11 cellular contexts compared by ENCODE assay signal in genomic region chr3:170056710-170057454, GRCh38. TPM values are rescaled to one million over a fixed set of nuclear protein-coding genes. Genes with fewer than 3 reads are reported as not detected.
DNase-seq lines count a peak whose midpoint lies in the region; ATAC-seq lines count a peak whose summit lies in the region.
"Had no signal": no experiment of that assay in that cellular context is flagged by ENCODE, and none has a peak within 500 bp of the region (broad histone marks: within the 10 kb centered on the region; RNA-seq: fewer than 3 reads in every experiment).

No MANE protein-coding gene starts in this region.

- H3K27me3 Mint-ChIP-seq in activated CD4-positive, alpha-beta T cell treated with anti-CD3 and anti-CD28 coated beads, Interleukin-2, amount 10 ng/mL, durations not matched to agents 24 days and 14 days: no peaks in the 10 kb centered on the region
- no peaks in the 10 kb centered on the region for H3K27me3 Mint-ChIP-seq in effector memory CD8-positive, alpha-beta T cell

- H3K9me3 Mint-ChIP-seq in activated CD4-positive, alpha-beta T cell treated with anti-CD3 and anti-CD28 coated beads, Interleukin-2, amount 10 ng/mL, durations not matched to agents 24 days and 14 days: no peaks in the 10 kb centered on the region
- no peaks in the 10 kb centered on the region for H3K9me3 Mint-ChIP-seq in effector memory CD8-positive, alpha-beta T cell

- peaks cover 29% of the 10 kb centered on the region for H3K4me1 Mint-ChIP-seq in activated CD4-positive, alpha-beta T cell treated with anti-CD3 and anti-CD28 coated beads, Interleukin-2, amount 10 ng/mL, durations not matched to agents 24 days and 14 days
- H3K4me1 Mint-ChIP-seq in effector memory CD8-positive, alpha-beta T cell (ENCODE audit: low read depth in 2 of 2): peaks cover 10% of the 10 kb centered on the region in 2 donors

- H3K36me3 Mint-ChIP-seq in activated CD4-positive, alpha-beta T cell treated with anti-CD3 and anti-CD28 coated beads, Interleukin-2, amount 10 ng/mL, durations not matched to agents 24 days and 14 days (ENCODE audit: low read depth): no peaks in the 10 kb centered on the region
- H3K36me3 Mint-ChIP-seq in effector memory CD8-positive, alpha-beta T cell (ENCODE audit: insufficient read depth): no peaks in the 10 kb centered on the region

- no peak overlapping the region for H3K4me3 Mint-ChIP-seq in activated CD4-positive, alpha-beta T cell treated with anti-CD3 and anti-CD28 coated beads, Interleukin-2, amount 10 ng/mL, durations not matched to agents 24 days and 14 days
- peak overlapping the region in 1 of 2 donors; percentile 11 for H3K4me3 Mint-ChIP-seq in effector memory CD8-positive, alpha-beta T cell

- intact Hi-C loops in activated CD4-positive, alpha-beta T cell treated with anti-CD3 and anti-CD28 coated beads, Interleukin-2, amount 10 ng/mL, durations not matched to agents 24 days and 14 days (cut with micrococcal nuclease): loop anchor here (5.0 kb wide), 3 partner anchors 125 to 285 kb away; partner anchors contain the start of genes MYNN and PHC3

- peak overlapping the region; percentile 31 for H3K27ac Mint-ChIP-seq in activated CD4-positive, alpha-beta T cell treated with anti-CD3 and anti-CD28 coated beads, Interleukin-2, amount 10 ng/mL, durations not matched to agents 24 days and 14 days
- peak overlapping the region in 1 of 2 donors; percentile 39 for H3K27ac Mint-ChIP-seq in effector memory CD8-positive, alpha-beta T cell

- ATAC-seq in HG02588 (IDR thresholded peaks at IDR 0.05; ENCODE audit: unreplicated experiment) (peak; percentile 90), HG03575 (IDR thresholded peaks at IDR 0.05; ENCODE audit: extremely low read depth, insufficient number of reproducible peaks, low FRiP score, unreplicated experiment) (peak; percentile 94)
- no peak for ATAC-seq in effector memory CD8-positive, alpha-beta T cell (replicated peaks)

- DNase-seq in activated CD4-positive, alpha-beta T cell treated with anti-CD3 and anti-CD28 coated beads, Interleukin-2, amount 10 ng/mL, durations not matched to agents 24 days and 14 days: no peak
- no peak for DNase-seq in activated CD4-positive, alpha-beta T cell treated with anti-CD3 and anti-CD28 coated beads for 4 hours
- DNase-seq in renal cortical epithelial cell (ENCODE audit: low read depth) (peak; percentile 45), NCI-H1105 (lab: John Stamatoyannopoulos, UW) (no peak), mucosa of gallbladder (ENCODE audit: low spot score) (no peak)
- DNase-seq in effector memory CD8-positive, alpha-beta T cell: no peak
- DNase-seq: activated CD4-positive, alpha-beta T cell treated with anti-CD3 and anti-CD28 coated beads for 48 hours; NCI-H1694 treated with DMSO at 0.1 percent for 48 hours; stimulated activated CD4-positive, alpha-beta T cell treated with anti-CD3 and anti-CD28 coated beads, Interleukin-4, amount 100 ng/mL, for 4 hours had no signal

RNA-seq across cellular contexts. Expression of gene GPR160, which starts 19.1 kb away (rescaled TPM):
- 3.4 and 3.6 TPM in 2 replicates for total RNA-seq in activated CD4-positive, alpha-beta T cell treated with anti-CD3 and anti-CD28 coated beads, Interleukin-2, amount 10 ng/mL, durations not matched to agents 24 days and 14 days
- total RNA-seq in renal cortical epithelial cell (28.6 and 50.5 TPM in 2 replicates), mucosa of gallbladder (36.3 TPM)
